Comparison of ENCODE assay signal across 15 cellular contexts in genomic region chr5:39158127-39158593, GRCh38.
A peak's percentile ranks its signal among the peaks of the same experiment; 100 is the strongest.
DNase-seq lines count a peak whose midpoint lies in the region; ATAC-seq, FAIRE-seq and TF ChIP-seq lines count a peak whose summit lies in the region.
"Had no signal": no experiment of that assay in that cellular context is flagged by ENCODE, and none has a peak within 500 bp of the region (broad histone marks: within the 10 kb centered on the region; RNA-seq: fewer than 3 reads in every experiment).

No MANE protein-coding gene starts in this region.

- peak; percentile 77; the same call in 1 of the 2 replicates for TF ChIP-seq EP300 in K562 (IDR thresholded peaks at IDR 0.05; ENCODE audit: low read length)
- TF ChIP-seq EP300 in sigmoid colon (IDR thresholded peaks at IDR 0.05), result no peak

- in situ Hi-C loops in K562 (cut with MboI), result no loop called here

- peak overlapping the region; percentile 13 for H3K27ac ChIP-seq in CD8-positive, alpha-beta memory T cell (ENCODE audit: low read depth, low read length)
- H3K27ac ChIP-seq in K562 (ENCODE audit: extremely low read depth, low read depth, low read length), result peak overlapping the region; percentile 63
- H3K27ac ChIP-seq in kidney (ENCODE audit: low read depth in 2 of 2, low read length in 2 of 2), result no peak overlapping the region
- no peak overlapping the region for H3K27ac ChIP-seq in sigmoid colon
- H3K27ac ChIP-seq: pancreas, WERI-Rb-1 had no signal

- peaks cover 80 to 95% (median 93%) of the 10 kb centered on the region in 3 donors for H3K4me1 Mint-ChIP-seq in CD8-positive, alpha-beta memory T cell

- BruUV-seq in K562 (replicated peaks; lab: Mats Ljungman, UMichigan), result no TSS peak

- H3K36me3 Mint-ChIP-seq in CD8-positive, alpha-beta memory T cell, result peaks cover 0 to 47% (median 19%) of the 10 kb centered on the region in 3 donors
- H3K36me3 Mint-ChIP-seq: IgD-negative memory B cell had no signal

- TF ChIP-seq POLR2A in K562 (conservative IDR thresholded peaks at IDR 0.05) (no peak), sigmoid colon (IDR thresholded peaks at IDR 0.05) (no peak)

- intact Hi-C loops in K562 (cut with micrococcal nuclease), result loop anchor here (5.0 kb wide), 1 partner anchor 44 kb away; no protein-coding TSS in a partner anchor
- intact Hi-C loops in kidney (cut with DNase I), result no loop called here
- intact Hi-C loops in sigmoid colon (cut with DNase I), result no loop called here

- no peaks in the 10 kb centered on the region for H3K9me3 Mint-ChIP-seq in CD8-positive, alpha-beta memory T cell
- H3K9me3 Mint-ChIP-seq: IgD-negative memory B cell had no signal

- H3K79me2 ChIP-seq in Loucy (ENCODE audit: insufficient read depth, low read length) (peaks cover 100% of the 10 kb centered on the region), K562 (ENCODE audit: control insufficient read depth, insufficient read depth, low read length) (no peaks in the 10 kb centered on the region)

- no peaks in the 10 kb centered on the region for H3K27me3 ChIP-seq in CD8-positive, alpha-beta memory T cell (ENCODE audit: insufficient read depth, low read length, poor library complexity, severe bottlenecking)
- H3K27me3 ChIP-seq in Loucy (ENCODE audit: insufficient read depth, low read length, poor library complexity, severe bottlenecking) (no peaks in the 10 kb centered on the region), K562 (ENCODE audit: control insufficient read depth in 2 of 2, insufficient read depth in 2 of 2, low read length in 2 of 2) (no peaks in the 10 kb centered on the region), sigmoid colon (no peaks in the 10 kb centered on the region)
- H3K27me3 ChIP-seq: pancreas had no signal

- H2AFZ ChIP-seq in Loucy (ENCODE audit: low read length) (no peak overlapping the region), K562 (ENCODE audit: low read depth, low read length) (peak overlapping the region; percentile 89)

- ATAC-seq in K562, result peak; percentile 92
- ATAC-seq: pancreas had no signal

- H3K4me2 ChIP-seq in Loucy (ENCODE audit: low read depth, low read length, poor library complexity, severe bottlenecking) (peak overlapping the region; percentile 31), K562 (ENCODE audit: insufficient read depth, low read length) (peak overlapping the region; percentile 35)

- no peaks in the 10 kb centered on the region for H3K9me3 ChIP-seq in CD8-positive, alpha-beta memory T cell (ENCODE audit: low read length)
- H3K9me3 ChIP-seq in Loucy (ENCODE audit: insufficient read depth, low read depth, low read length), result no peaks in the 10 kb centered on the region
- no peaks in the 10 kb centered on the region for H3K9me3 ChIP-seq in K562 (replicated peaks; ENCODE audit: control insufficient read depth, insufficient read depth, low read depth, low read length)
- H3K9me3 ChIP-seq in kidney (ENCODE audit: control insufficient read depth in 1 of 2, low read length in 2 of 2), result no peaks in the 10 kb centered on the region
- H3K9me3 ChIP-seq in sigmoid colon, result no peaks in the 10 kb centered on the region
- H3K9me3 ChIP-seq: HAP-1, pancreas had no signal

- WGBS in K562 (ENCODE audit: insufficient coverage, low coverage, missing lambda C conversion rate), result 2% methylated on average over 4 of the region's 4 CpGs
- 62 to 76% methylated on average over 4 of the region's 4 CpGs for WGBS in sigmoid colon, 2 donors

- H4K20me1 ChIP-seq in Loucy (ENCODE audit: insufficient read depth, low read length, poor library complexity, severe bottlenecking), result peaks cover 12% of the 10 kb centered on the region
- no peaks in the 10 kb centered on the region for H4K20me1 ChIP-seq in K562 (replicated peaks; ENCODE audit: control insufficient read depth, insufficient read depth, low read length)

- DNase-seq in CD8-positive, alpha-beta memory T cell, result peak in 1 of 5 donors; percentile 25
- DNase-seq in K562 (ENCODE audit: extremely low read depth in 1 of 4, low spot score in 3 of 4) (peak; percentile 40 to 90 (median 64)), kidney (peak; percentile 32), sigmoid colon (no peak), NCI-H524 treated with DMSO at 0.1 percent for 48 hours (lab: John Stamatoyannopoulos, UW) (no peak), NCI-H1694 treated with DMSO at 0.1 percent for 48 hours (lab: John Stamatoyannopoulos, UW) (no peak), urothelium cell line (ENCODE audit: low spot score) (no peak)
- DNase-seq: activated gamma-delta T cell, NCI-H2081, pancreas, RPMI8226, WERI-Rb-1 had no signal

- H3F3A ChIP-seq in Loucy (ENCODE audit: low read depth), result no peaks in the 10 kb centered on the region

- H3K9ac ChIP-seq in Loucy (ENCODE audit: low read depth, low read length, poor library complexity, severe bottlenecking) (no peak overlapping the region), K562 (ENCODE audit: insufficient read depth in 1 of 2, low read depth in 2 of 2, low read length in 2 of 2) (peak overlapping the region in 1 of 2 experiments; percentile 40; a peak in 2 of 4 replicates), kidney (ENCODE audit: low read length in 2 of 2) (no peak overlapping the region)

- H3K27ac Mint-ChIP-seq in CD8-positive, alpha-beta memory T cell, result peak overlapping the region; percentile 44 to 86 (median 75)

- FAIRE-seq in K562 (lab: Jason Lieb, UNC) (peak; percentile 91), kidney (lab: Jason Lieb, UNC) (no peak), urothelium cell line (lab: Jason Lieb, UNC) (no peak)
- FAIRE-seq: pancreas had no signal

- H3K9me2 ChIP-seq in Loucy (replicated peaks; ENCODE audit: low read depth, low read length), result no peaks in the 10 kb centered on the region

- H3K4me3 Mint-ChIP-seq in CD8-positive, alpha-beta memory T cell, result peak overlapping the region in 6 of 7 donors; percentile 1 to 59 (median 38)
- H3K4me3 Mint-ChIP-seq: IgD-negative memory B cell had no signal

- H3K36me3 ChIP-seq in CD8-positive, alpha-beta memory T cell (ENCODE audit: insufficient read depth, low read length), result peaks cover 3% of the 10 kb centered on the region
- H3K36me3 ChIP-seq in Loucy (ENCODE audit: insufficient read depth, low read length), result peaks cover 18% of the 10 kb centered on the region; the same call in 1 of the 2 replicates
- H3K36me3 ChIP-seq in K562 (ENCODE audit: control insufficient read depth, insufficient read depth, low read length), result no peaks in the 10 kb centered on the region; the same call in 2 of the 3 replicates
- H3K36me3 ChIP-seq in kidney (ENCODE audit: control insufficient read depth in 1 of 2, insufficient read depth in 2 of 2, low read length in 2 of 2), result no peaks in the 10 kb centered on the region
- no peaks in the 10 kb centered on the region for H3K36me3 ChIP-seq in sigmoid colon
- H3K36me3 ChIP-seq: HAP-1, pancreas, WERI-Rb-1 had no signal

- no peaks in the 10 kb centered on the region for H3K9me1 ChIP-seq in K562 (ENCODE audit: control insufficient read depth, insufficient read depth, low read length)

- H3K27me3 Mint-ChIP-seq in CD8-positive, alpha-beta memory T cell, result no peaks in the 10 kb centered on the region

- CTCF ChIA-PET in CD8-positive, alpha-beta memory T cell (lab: Charles Lee), result interaction anchor here (1.3 to 3.4 kb wide), 3 partner anchors 12 to 126 kb away, joined by 4 to 18 read pairs (median 12); no protein-coding TSS in a partner anchor
- CTCF ChIA-PET in K562 (lab: Yijun Ruan, JAX; ENCODE audit: low intra/inter-chr PET ratio), result interaction anchor here (0.5 to 0.9 kb wide), 2 partner anchors 9 to 43 kb away, joined by 3 read pairs; no protein-coding TSS in a partner anchor

- H3K4me3 ChIP-seq in CD8-positive, alpha-beta memory T cell (ENCODE audit: low read length), result no peak overlapping the region
- no peak overlapping the region for H3K4me3 ChIP-seq in Loucy (ENCODE audit: low read length, poor library complexity, severe bottlenecking)
- no peak overlapping the region for H3K4me3 ChIP-seq in K562
- H3K4me3 ChIP-seq in kidney (ENCODE audit: low read length in 2 of 2), result no peak overlapping the region
- no peak overlapping the region for H3K4me3 ChIP-seq in sigmoid colon
- H3K4me3 ChIP-seq: HAP-1, pancreas had no signal

- POLR2A ChIA-PET in CD8-positive, alpha-beta memory T cell (lab: Charles Lee), result interaction anchor here (0.7 kb wide), 1 partner anchor 29 kb away, joined by 3 read pairs; no protein-coding TSS in a partner anchor
- POLR2A ChIA-PET in K562 (lab: Yijun Ruan, JAX), result interaction anchor here (0.9 to 1.4 kb wide), 4 partner anchors 9 to 38 kb away, joined by 3 to 5 read pairs (median 4); no protein-coding TSS in a partner anchor

- peak; percentile 8 to 23; a peak in 1 of 4 replicates for TF ChIP-seq RAD21 in K562 (CRISPR knock-in tag; conservative IDR thresholded peaks at IDR 0.05 in 1 of 2, IDR thresholded peaks at IDR 0.05 in 1 of 2)

- peaks cover 90% of the 10 kb centered on the region for H3K4me1 ChIP-seq in CD8-positive, alpha-beta memory T cell (ENCODE audit: insufficient read depth, low read length)
- H3K4me1 ChIP-seq in Loucy (ENCODE audit: insufficient read depth, low read length, poor library complexity, severe bottlenecking) (peaks cover 61% of the 10 kb centered on the region), K562 (replicated peaks in 1 of 2; ENCODE audit: control insufficient read depth in 2 of 2, insufficient read depth in 2 of 2, low read length in 2 of 2) (peaks cover 0 to 35% of the 10 kb centered on the region in 2 experiments; a peak in 4 of 5 replicates), kidney (ENCODE audit: control insufficient read depth in 1 of 2, insufficient read depth in 1 of 2, low read depth in 1 of 2, low read length in 2 of 2) (no peaks in the 10 kb centered on the region), sigmoid colon (peaks cover 0 to 6% (median 0%) of the 10 kb centered on the region in 4 donors)
- H3K4me1 ChIP-seq: HAP-1, pancreas had no signal

- no peak for TF ChIP-seq CTCF in Loucy (conservative IDR thresholded peaks at IDR 0.05; ENCODE audit: low read length)
- TF ChIP-seq CTCF in K562 (IDR thresholded peaks at IDR 0.05 in 2 of 3, conservative IDR thresholded peaks at IDR 0.05 in 1 of 3; ENCODE audit: insufficient read depth in 2 of 3, low read depth in 1 of 3, low read length in 3 of 3), result no peak
- no peak for TF ChIP-seq CTCF in kidney (IDR thresholded peaks at IDR 0.05; ENCODE audit: borderline replicate concordance, extremely low read depth, insufficient read depth)
- TF ChIP-seq CTCF in sigmoid colon (IDR thresholded peaks at IDR 0.05), result no peak

TF ChIP-seq in K562, 482 proteins besides CTCF, POLR2A, EP300 and RAD21 (continues in another document):
- TF ChIP-seq HCFC1 (IDR thresholded peaks at IDR 0.05; ENCODE audit: low read depth, low read length) (no peak), DNMT1 (IDR thresholded peaks at IDR 0.05) (0 out of 2 replicates have a peak, but pooled peaks have one; percentile 26), ATF7 (IDR thresholded peaks at IDR 0.05) (peak; percentile 62; the same call in 1 of the 2 replicates), CEBPB (tag; IDR thresholded peaks at IDR 0.05) (peak; percentile 83), CXXC5 (CRISPR knock-in tag; IDR thresholded peaks at IDR 0.05) (peak; percentile 36; the same call in 1 of the 2 replicates), KAT8 (IDR thresholded peaks at IDR 0.05; ENCODE audit: low read depth) (peak; percentile 67; the same call in 1 of the 2 replicates), TRIM28 (IDR thresholded peaks at IDR 0.05) (no peak), YY1 (IDR thresholded peaks at IDR 0.05; ENCODE audit: borderline replicate concordance in 1 of 3, control insufficient read depth in 1 of 3, extremely low read depth in 1 of 3, insufficient read depth in 3 of 3, insufficient read length in 1 of 3, insufficient replicate concordance in 2 of 3, low read depth in 1 of 3, low read length in 2 of 3) (peak; percentile 44 to 95 (median 77))

Comparison
In these comparisons a context has a peak if more than half of its experiments do, and no peak if none do; other contexts are left out.
1. DNase-seq: peak in K562 (4 of 4) and kidney (single experiment); none in sigmoid colon (single experiment), NCI-H524 treated with DMSO at 0.1 percent for 48 hours (single experiment), NCI-H1694 treated with DMSO at 0.1 percent for 48 hours (single experiment) and urothelium cell line (single experiment).
2. H3K27ac ChIP-seq: peak in CD8-positive, alpha-beta memory T cell (single experiment) and K562 (single experiment); none in kidney (0 of 2) and sigmoid colon (0 of 4).